Comparison of ENCODE assay signal across 15 cellular contexts in the genomic region with DNA sequence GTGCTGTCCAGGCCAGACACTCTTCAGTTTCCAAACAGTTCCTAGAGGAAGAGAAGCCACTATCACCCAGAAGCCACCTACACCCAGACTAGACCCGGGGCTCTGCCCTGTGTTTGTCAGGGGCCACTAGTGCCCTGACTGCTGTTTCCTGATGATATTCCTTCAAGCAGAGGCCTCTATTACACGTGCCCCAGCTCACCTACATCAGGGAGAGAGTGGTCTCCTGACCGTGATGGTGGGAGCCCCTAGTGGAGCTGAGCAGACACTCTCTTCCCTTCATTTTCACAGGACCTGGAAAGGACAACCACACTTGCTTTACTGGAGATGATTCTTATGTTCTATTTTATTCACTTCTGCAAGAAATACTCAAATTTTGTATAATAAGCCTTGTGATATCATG. TPM values are rescaled to one million over a fixed set of nuclear protein-coding genes. Genes with fewer than 3 reads are reported as not detected.
A peak's percentile ranks its signal among the peaks of the same experiment; 100 is the strongest.
DNase-seq lines count a peak whose midpoint lies in the region; FAIRE-seq and TF ChIP-seq lines count a peak whose summit lies in the region.
"Had no signal": no experiment of that assay in that cellular context is flagged by ENCODE, and none has a peak within 500 bp of the region (broad histone marks: within the 10 kb centered on the region; RNA-seq: fewer than 3 reads in every experiment).

No MANE protein-coding gene starts in this region.

- H3K36me3 Mint-ChIP-seq in Caco-2 (ENCODE audit: insufficient read depth, unreplicated experiment): peaks cover 79% of the 10 kb centered on the region

- CTCF ChIA-PET in Caco-2 (lab: Charles Lee): interaction anchor here (1.1 kb wide), 1 partner anchor 14 kb away, joined by 3 read pairs; a partner anchor contains a TSS
- CTCF ChIA-PET in OCI-LY7 (lab: Charles Lee; ENCODE audit: unreplicated experiment): no interaction called here
- CTCF ChIA-PET in endothelial cell of umbilical vein (lab: Charles Lee): interaction anchor here (1.2 kb wide), 1 partner anchor 13 kb away, joined by 5 read pairs; no protein-coding TSS in a partner anchor

- H3K27me3 Mint-ChIP-seq in Caco-2 (ENCODE audit: insufficient read depth, unreplicated experiment): no peaks in the 10 kb centered on the region

- H3K4me1 ChIP-seq in BE2C: no peaks in the 10 kb centered on the region
- no peaks in the 10 kb centered on the region for H3K4me1 ChIP-seq in Caco-2
- H3K4me1 ChIP-seq in OCI-LY7 (ENCODE audit: insufficient read depth, low read length, poor library complexity, severe bottlenecking): no peaks in the 10 kb centered on the region
- H3K4me1 ChIP-seq in endothelial cell of umbilical vein (ENCODE audit: control insufficient read depth, extremely low read depth, insufficient read depth, low read length): peaks cover 6% of the 10 kb centered on the region
- H3K4me1 ChIP-seq: BLaER1, SJSA1 had no signal

- no peak overlapping the region for H3K4me3 ChIP-seq in BE2C (ENCODE audit: low read depth, low read length)
- H3K4me3 ChIP-seq in Caco-2 (ENCODE audit: low read depth, low read length): no peak overlapping the region
- no peak overlapping the region for H3K4me3 ChIP-seq in OCI-LY7 (ENCODE audit: low read depth, low read length, poor library complexity, severe bottlenecking)
- no peak overlapping the region for H3K4me3 ChIP-seq in endothelial cell of umbilical vein (replicated peaks in 1 of 3; ENCODE audit: insufficient read depth in 1 of 3, low read depth in 1 of 3, low read length in 3 of 3)
- H3K4me3 ChIP-seq: BLaER1, SJSA1 had no signal

- TF ChIP-seq CTCF in BE2C (IDR thresholded peaks at IDR 0.05; ENCODE audit: low read depth, low read length) (peak; percentile 14; the same call in 1 of the 2 replicates), Caco-2 (IDR thresholded peaks at IDR 0.05; ENCODE audit: insufficient read depth in 1 of 2, low read depth in 1 of 2, low read length in 1 of 2, severe bottlenecking in 1 of 2, unreplicated experiment in 1 of 2) (peak; percentile 6 to 13), OCI-LY7 (conservative IDR thresholded peaks at IDR 0.05; ENCODE audit: low read length) (0 out of 2 replicates have a peak, but pooled peaks have one; percentile 26), endothelial cell of umbilical vein (IDR thresholded peaks at IDR 0.05; ENCODE audit: extremely low read depth in 1 of 2, insufficient read depth in 1 of 2, low read depth in 1 of 2, low read length in 2 of 2) (no peak)

- H3K79me2 ChIP-seq in OCI-LY7 (ENCODE audit: insufficient read depth, low read depth, low read length): peaks cover 5% of the 10 kb centered on the region; the same call in 1 of the 2 replicates
- H3K79me2 ChIP-seq in endothelial cell of umbilical vein (ENCODE audit: control insufficient read depth, insufficient read depth, low read length): no peaks in the 10 kb centered on the region

- POLR2A ChIA-PET in Caco-2 (lab: Charles Lee) (no interaction called here), OCI-LY7 (lab: Charles Lee) (interaction anchor here (1.0 kb wide), 1 partner anchor 9 kb away, joined by 3 read pairs; no protein-coding TSS in a partner anchor), endothelial cell of umbilical vein (lab: Charles Lee) (no interaction called here)

- H2AFZ ChIP-seq in OCI-LY7 (ENCODE audit: low read length): no peak overlapping the region
- no peak overlapping the region for H2AFZ ChIP-seq in endothelial cell of umbilical vein (ENCODE audit: low read depth, low read length)

- no peaks in the 10 kb centered on the region for H4K20me1 ChIP-seq in OCI-LY7 (ENCODE audit: insufficient read depth, low read length)
- H4K20me1 ChIP-seq in endothelial cell of umbilical vein (replicated peaks; ENCODE audit: control insufficient read depth, extremely low read depth, insufficient read depth, low read length): no peaks in the 10 kb centered on the region

- H3K9me3 ChIP-seq in BE2C (peaks cover 10% of the 10 kb centered on the region), Caco-2 (peaks cover 20% of the 10 kb centered on the region), OCI-LY7 (ENCODE audit: low read length) (no peaks in the 10 kb centered on the region), endothelial cell of umbilical vein (replicated peaks; ENCODE audit: control insufficient read depth, insufficient read depth, low read length) (peaks cover 7% of the 10 kb centered on the region)

- intact Hi-C loops in Caco-2 (cut with micrococcal nuclease; ENCODE audit: unreplicated experiment): no loop called here
- intact Hi-C loops in OCI-LY7 (cut with micrococcal nuclease; ENCODE audit: unreplicated experiment): no loop called here
- intact Hi-C loops in endothelial cell of umbilical vein (cut with micrococcal nuclease): no loop called here

- H3K4me1 Mint-ChIP-seq in Caco-2 (ENCODE audit: low read depth, unreplicated experiment): no peaks in the 10 kb centered on the region

- H3K27ac ChIP-seq in OCI-LY7 (ENCODE audit: low read depth, low read length, poor library complexity, severe bottlenecking) (no peak overlapping the region), endothelial cell of umbilical vein (ENCODE audit: insufficient read depth, low read depth, low read length) (no peak overlapping the region)
- H3K27ac ChIP-seq: BLaER1, KMS-11, SJSA1 had no signal

- BruUV-seq in Caco-2 (replicated peaks; lab: Mats Ljungman, UMichigan) (no TSS peak), OCI-LY7 (replicated peaks; lab: Mats Ljungman, UMichigan) (no TSS peak), endothelial cell of umbilical vein (replicated peaks; lab: Mats Ljungman, UMichigan) (no TSS peak)

- no peak for DNase-seq in BE2C
- DNase-seq in Caco-2: no peak
- DNase-seq in OCI-LY7 (ENCODE audit: low spot score): no peak
- no peak for DNase-seq in endothelial cell of umbilical vein (ENCODE audit: low read depth, low spot score)
- no peak for DNase-seq in DMS79 treated with DMSO at 0.1 percent for 48 hours (lab: John Stamatoyannopoulos, UW)
- DNase-seq in NCI-H1092 (lab: John Stamatoyannopoulos, UW): no peak
- no peak for DNase-seq in LoVo (ENCODE audit: low spot score)
- DNase-seq: DMS153, NCI-H1417 treated with DMSO at 0.1 percent for 48 hours, NCI-H2029, NCI-H2171, NCI-H446 had no signal

- TF ChIP-seq POLR2A in endothelial cell of umbilical vein (IDR thresholded peaks at IDR 0.05; ENCODE audit: low read depth, low read length): no peak

- no peak for FAIRE-seq in endothelial cell of umbilical vein (lab: Jason Lieb, UNC)

- H3K4me3 Mint-ChIP-seq in Caco-2 (ENCODE audit: unreplicated experiment): no peak overlapping the region

- H3K9me3 Mint-ChIP-seq in Caco-2 (ENCODE audit: unreplicated experiment): peaks cover 10% of the 10 kb centered on the region

- H3K27me3 ChIP-seq in BE2C (no peaks in the 10 kb centered on the region), Caco-2 (replicated peaks; ENCODE audit: control insufficient read depth, insufficient read depth, low read length) (no peaks in the 10 kb centered on the region), endothelial cell of umbilical vein (ENCODE audit: control insufficient read depth in 2 of 2, insufficient read depth in 2 of 2, low read length in 2 of 2) (no peaks in the 10 kb centered on the region)
- H3K27me3 ChIP-seq: SJSA1 had no signal

- no peaks in the 10 kb centered on the region for H3K9me1 ChIP-seq in endothelial cell of umbilical vein (replicated peaks; ENCODE audit: control insufficient read depth, extremely low read depth, insufficient read depth, low read length)

- H3K9ac ChIP-seq in endothelial cell of umbilical vein (replicated peaks; ENCODE audit: extremely low read depth, insufficient read depth, low read length): no peak overlapping the region
- H3K9ac ChIP-seq: BLaER1, KMS-11 had no signal

- H3K9me2 ChIP-seq in OCI-LY7 (ENCODE audit: insufficient read depth, low read length): no peaks in the 10 kb centered on the region

- H3K36me3 ChIP-seq in BE2C (peaks cover 34% of the 10 kb centered on the region), Caco-2 (ENCODE audit: control insufficient read depth, insufficient read depth, low read length) (peaks cover 12% of the 10 kb centered on the region), OCI-LY7 (ENCODE audit: insufficient read depth, low read length) (peaks cover 58% of the 10 kb centered on the region), endothelial cell of umbilical vein (ENCODE audit: control insufficient read depth in 2 of 2, extremely low read depth in 1 of 2, insufficient read depth in 2 of 2, low read length in 2 of 2) (peaks cover 14 to 19% of the 10 kb centered on the region in 2 experiments)

- dilution Hi-C loops in endothelial cell of umbilical vein (cut with MboI; ENCODE audit: extremely low pct_ligation_motif_present, low sequenced_read_pairs): no loop called here

- H3K4me2 ChIP-seq in OCI-LY7 (ENCODE audit: low read length): no peak overlapping the region
- H3K4me2 ChIP-seq in endothelial cell of umbilical vein (ENCODE audit: insufficient read depth, low read length): peak overlapping the region; percentile 4
- H3K4me2 ChIP-seq: BLaER1, KMS-11 had no signal

- no peak overlapping the region for H3K27ac Mint-ChIP-seq in Caco-2 (ENCODE audit: unreplicated experiment)

RNA-seq across cellular contexts. Expression of a gene that starts 9.2 kb away (rescaled TPM):
- 35.2 TPM for polyA plus RNA-seq in BE2C (2012; ENCODE audit: insufficient read depth, insufficient read length, low read depth)
- 29.6 and 31.8 TPM in 2 replicates for total RNA-seq in Caco-2 (2022)
- total RNA-seq in OCI-LY7 (2014; rRNA removed; shearing (Covaris generic)): 23.5 and 26.8 TPM in 2 replicates
- total RNA-seq in OCI-LY7 (2022): 35.3 and 35.4 TPM in 2 replicates
- 19.8 and 22.8 TPM in 2 replicates for total RNA-seq in endothelial cell of umbilical vein
- 8.3 and 8.6 TPM in 2 replicates for polyA plus RNA-seq in endothelial cell of umbilical vein
- polyA plus RNA-seq in endothelial cell of umbilical vein (2011; cell fraction: cytosol; rRNA removed): 11.8 and 14.0 TPM in 2 replicates
- 15.3 and 21.3 TPM in 2 replicates for polyA plus RNA-seq in endothelial cell of umbilical vein (2011; cell fraction: nucleus; rRNA removed)
- 11.4 and 11.7 TPM in 2 replicates for polyA plus RNA-seq in endothelial cell of umbilical vein (2012)
- polyA minus RNA-seq in endothelial cell of umbilical vein: 17.3 and 19.1 TPM in 2 replicates
- 11.6 TPM for polyA minus RNA-seq in endothelial cell of umbilical vein (2011; cell fraction: cytosol; rRNA and poly(A)+ RNA removed)
- 19.6 and 21.3 TPM in 2 replicates for polyA minus RNA-seq in endothelial cell of umbilical vein (2011; cell fraction: nucleus; rRNA and poly(A)+ RNA removed)

RNA-seq across cellular contexts. Expression of a gene that starts 13.6 kb away (rescaled TPM):
- polyA plus RNA-seq in BE2C (2012; ENCODE audit: insufficient read depth, insufficient read length, low read depth): 21.0 TPM
- total RNA-seq in Caco-2 (2022) (12.4 and 13.3 TPM in 2 replicates), OCI-LY7 (2022) (13.7 and 14.5 TPM in 2 replicates), endothelial cell of umbilical vein (9.6 and 9.7 TPM in 2 replicates)
- 11.4 and 12.2 TPM in 2 replicates for total RNA-seq in OCI-LY7 (2014; rRNA removed; shearing (Covaris generic))
- polyA plus RNA-seq in endothelial cell of umbilical vein: 3.6 and 4.3 TPM in 2 replicates
- polyA plus RNA-seq in endothelial cell of umbilical vein (2011; cell fraction: cytosol; rRNA removed): 5.9 and 6.2 TPM in 2 replicates
- polyA plus RNA-seq in endothelial cell of umbilical vein (2011; cell fraction: nucleus; rRNA removed): 8.0 and 9.6 TPM in 2 replicates
- 6.6 and 8.3 TPM in 2 replicates for polyA plus RNA-seq in endothelial cell of umbilical vein (2012)
- 10.7 and 12.6 TPM in 2 replicates for polyA minus RNA-seq in endothelial cell of umbilical vein
- 9.6 TPM for polyA minus RNA-seq in endothelial cell of umbilical vein (2011; cell fraction: cytosol; rRNA and poly(A)+ RNA removed)
- 7.7 TPM in 2 replicates for polyA minus RNA-seq in endothelial cell of umbilical vein (2011; cell fraction: nucleus; rRNA and poly(A)+ RNA removed)

RNA-seq across cellular contexts. Expression of a gene that starts 18.2 kb away (rescaled TPM):
- polyA plus RNA-seq in BE2C (2012; ENCODE audit: insufficient read depth, insufficient read length, low read depth): 5.5 TPM
- 30.1 and 32.3 TPM in 2 replicates for total RNA-seq in Caco-2 (2022)
- 23.2 and 32.2 TPM in 2 replicates for total RNA-seq in OCI-LY7 (2014; rRNA removed; shearing (Covaris generic))
- total RNA-seq in OCI-LY7 (2022): 57.4 and 59.6 TPM in 2 replicates
- total RNA-seq in endothelial cell of umbilical vein: 16.6 and 21.6 TPM in 2 replicates
- polyA plus RNA-seq in endothelial cell of umbilical vein: 10.9 and 11.6 TPM in 2 replicates
- 5.6 and 6.5 TPM in 2 replicates for polyA plus RNA-seq in endothelial cell of umbilical vein (2011; cell fraction: cytosol; rRNA removed)
- 57.3 and 67.2 TPM in 2 replicates for polyA plus RNA-seq in endothelial cell of umbilical vein (2011; cell fraction: nucleus; rRNA removed)
- polyA plus RNA-seq in endothelial cell of umbilical vein (2012): 5.6 and 8.8 TPM in 2 replicates
- polyA minus RNA-seq in endothelial cell of umbilical vein: 17.4 and 20.1 TPM in 2 replicates
- polyA minus RNA-seq in endothelial cell of umbilical vein (2011; cell fraction: cytosol; rRNA and poly(A)+ RNA removed): 2.3 TPM
- 23.0 and 39.1 TPM in 2 replicates for polyA minus RNA-seq in endothelial cell of umbilical vein (2011; cell fraction: nucleus; rRNA and poly(A)+ RNA removed)

RNA-seq across cellular contexts. Expression of a gene that starts 24.9 kb away (rescaled TPM):
- polyA plus RNA-seq in BE2C (2012; ENCODE audit: insufficient read depth, insufficient read length, low read depth): 733 TPM
- 554 and 595 TPM in 2 replicates for total RNA-seq in Caco-2 (2022)
- 756 and 900 TPM in 2 replicates for total RNA-seq in OCI-LY7 (2014; rRNA removed; shearing (Covaris generic))
- 387 and 463 TPM in 2 replicates for total RNA-seq in OCI-LY7 (2022)
- 348 and 369 TPM in 2 replicates for total RNA-seq in endothelial cell of umbilical vein
- 2,129 and 2,140 TPM in 2 replicates for polyA plus RNA-seq in endothelial cell of umbilical vein
- polyA plus RNA-seq in endothelial cell of umbilical vein (2011; cell fraction: cytosol; rRNA removed): 1,643 and 2,429 TPM in 2 replicates
- 440 and 839 TPM in 2 replicates for polyA plus RNA-seq in endothelial cell of umbilical vein (2011; cell fraction: nucleus; rRNA removed)
- polyA plus RNA-seq in endothelial cell of umbilical vein (2012): 722 and 1,436 TPM in 2 replicates
- 159 and 174 TPM in 2 replicates for polyA minus RNA-seq in endothelial cell of umbilical vein
- 220 TPM for polyA minus RNA-seq in endothelial cell of umbilical vein (2011; cell fraction: cytosol; rRNA and poly(A)+ RNA removed)
- polyA minus RNA-seq in endothelial cell of umbilical vein (2011; cell fraction: nucleus; rRNA and poly(A)+ RNA removed): 41.5 and 43.9 TPM in 2 replicates

RNA-seq across cellular contexts. Expression of a gene that starts 52.1 kb away (rescaled TPM):
- polyA plus RNA-seq in BE2C (2012; ENCODE audit: insufficient read depth, insufficient read length, low read depth): 133 TPM
- total RNA-seq in Caco-2 (2022) (133 and 158 TPM in 2 replicates), OCI-LY7 (2022) (88.6 and 91.9 TPM in 2 replicates), endothelial cell of umbilical vein (48.3 and 51.5 TPM in 2 replicates)
- 75.3 and 84.4 TPM in 2 replicates for total RNA-seq in OCI-LY7 (2014; rRNA removed; shearing (Covaris generic))
- 53.0 and 56.1 TPM in 2 replicates for polyA plus RNA-seq in endothelial cell of umbilical vein
- 34.9 and 39.5 TPM in 2 replicates for polyA plus RNA-seq in endothelial cell of umbilical vein (2011; cell fraction: cytosol; rRNA removed)
- polyA plus RNA-seq in endothelial cell of umbilical vein (2011; cell fraction: nucleus; rRNA removed): 120 and 124 TPM in 2 replicates
- polyA plus RNA-seq in endothelial cell of umbilical vein (2012): 23.6 and 28.9 TPM in 2 replicates
- 43.7 and 45.0 TPM in 2 replicates for polyA minus RNA-seq in endothelial cell of umbilical vein
- polyA minus RNA-seq in endothelial cell of umbilical vein (2011; cell fraction: cytosol; rRNA and poly(A)+ RNA removed): 26.6 TPM
- polyA minus RNA-seq in endothelial cell of umbilical vein (2011; cell fraction: nucleus; rRNA and poly(A)+ RNA removed): 41.0 and 42.1 TPM in 2 replicates

Comparison
In these comparisons a context has a peak if more than half of its experiments do, and no peak if none do; other contexts are left out.
1. CTCF ChIP-seq: peak in BE2C (single experiment), Caco-2 (2 of 2) and OCI-LY7 (single experiment); none in endothelial cell of umbilical vein (0 of 2).